10 cellular contexts compared by ENCODE assay signal in genomic region chr3:37256447-37256846, GRCh38. TPM values are rescaled to one million over a fixed set of nuclear protein-coding genes. Genes with fewer than 3 reads are reported as not detected.
DNase-seq lines count a peak whose midpoint lies in the region; ATAC-seq and TF ChIP-seq lines count a peak whose summit lies in the region.
"Had no signal": no experiment of that assay in that cellular context is flagged by ENCODE, and none has a peak within 500 bp of the region (broad histone marks: within the 10 kb centered on the region; RNA-seq: fewer than 3 reads in every experiment).

No MANE protein-coding gene starts in this region.

- DNase-seq in Right ventricle myocardium superior: no peak
- DNase-seq in cardiac septum (ENCODE audit: low spot score): no peak
- no peak for DNase-seq in OCI-LY7 (ENCODE audit: low spot score)
- DNase-seq in foreskin keratinocyte: no peak
- DNase-seq in stimulated activated naive B cell treated with anti-CD40 and anti-IgM and Interleukin-4, amounts not matched to agents 10 μg/mL and 1 μg/mL and 100 μg/mL, for 72 hours: no peak
- DNase-seq in stimulated activated CD4-positive, alpha-beta T cell treated with anti-CD3 and anti-CD28 coated beads, Interleukin-4, amount 100 ng/mL, for 24 hours: no peak
- DNase-seq: NCI-H2227 treated with DMSO at 0.1 percent for 48 hours had no signal

- H3K27me3 ChIP-seq in foreskin keratinocyte: no peaks in the 10 kb centered on the region

- H3K27ac Mint-ChIP-seq in stimulated activated naive B cell treated with anti-CD40 and anti-IgM and Interleukin-4, amounts not matched to agents 10 μg/mL and 1 μg/mL and 100 μg/mL, for 72 hours: peak overlapping the region; percentile 52

- no peaks in the 10 kb centered on the region for H3K9me2 ChIP-seq in OCI-LY7 (ENCODE audit: insufficient read depth, low read length)

- H3K4me1 Mint-ChIP-seq in stimulated activated naive B cell treated with anti-CD40 and anti-IgM and Interleukin-4, amounts not matched to agents 10 μg/mL and 1 μg/mL and 100 μg/mL, for 72 hours: peaks cover 11 to 24% of the 10 kb centered on the region in 2 donors

- H4K20me1 ChIP-seq in OCI-LY7 (ENCODE audit: insufficient read depth, low read length): no peaks in the 10 kb centered on the region

- no peaks in the 10 kb centered on the region for H3K9me3 Mint-ChIP-seq in stimulated activated naive B cell treated with anti-CD40 and anti-IgM and Interleukin-4, amounts not matched to agents 10 μg/mL and 1 μg/mL and 100 μg/mL, for 72 hours

- BruUV-seq in OCI-LY7 (replicated peaks; lab: Mats Ljungman, UMichigan): no TSS peak

- H3K27ac ChIP-seq in OCI-LY7 (ENCODE audit: low read depth, low read length, poor library complexity, severe bottlenecking): no peak overlapping the region
- no peak overlapping the region for H3K27ac ChIP-seq in foreskin keratinocyte
- H3K27ac ChIP-seq: HL-60 had no signal

- POLR2A ChIA-PET in OCI-LY7 (lab: Charles Lee): interaction anchor here (1.8 kb wide), 1 partner anchor 11 kb away, joined by 4 read pairs; no protein-coding TSS in a partner anchor

- H3K4me1 ChIP-seq in OCI-LY7 (ENCODE audit: insufficient read depth, low read length, poor library complexity, severe bottlenecking) (no peaks in the 10 kb centered on the region), foreskin keratinocyte (no peaks in the 10 kb centered on the region)

- H3K36me3 Mint-ChIP-seq in stimulated activated naive B cell treated with anti-CD40 and anti-IgM and Interleukin-4, amounts not matched to agents 10 μg/mL and 1 μg/mL and 100 μg/mL, for 72 hours: peaks cover 11 to 31% of the 10 kb centered on the region in 2 donors

- CTCF ChIA-PET in OCI-LY7 (lab: Charles Lee; ENCODE audit: unreplicated experiment): no interaction called here

- no peak overlapping the region for H3K4me3 Mint-ChIP-seq in stimulated activated naive B cell treated with anti-CD40 and anti-IgM and Interleukin-4, amounts not matched to agents 10 μg/mL and 1 μg/mL and 100 μg/mL, for 72 hours

- no peaks in the 10 kb centered on the region for H3K79me2 ChIP-seq in OCI-LY7 (ENCODE audit: insufficient read depth, low read depth, low read length)

- peaks cover 66% of the 10 kb centered on the region for H3K36me3 ChIP-seq in OCI-LY7 (ENCODE audit: insufficient read depth, low read length)

- TF ChIP-seq CTCF in OCI-LY7 (conservative IDR thresholded peaks at IDR 0.05; ENCODE audit: low read length): 0 out of 2 replicates have a peak, but pooled peaks have one; percentile 30
- TF ChIP-seq CTCF in foreskin keratinocyte (conservative IDR thresholded peaks at IDR 0.05): peak; percentile 59

- H2AFZ ChIP-seq in OCI-LY7 (ENCODE audit: low read length): no peak overlapping the region

- no peaks in the 10 kb centered on the region for H3K9me3 ChIP-seq in OCI-LY7 (ENCODE audit: low read length)

- no peak overlapping the region for H3K4me3 ChIP-seq in OCI-LY7 (ENCODE audit: low read depth, low read length, poor library complexity, severe bottlenecking)

- intact Hi-C loops in Right ventricle myocardium superior (cut with DNase I): no loop called here
- intact Hi-C loops in cardiac septum (cut with DNase I): no loop called here
- intact Hi-C loops in OCI-LY7 (cut with micrococcal nuclease; ENCODE audit: unreplicated experiment): no loop called here

- no peak overlapping the region for H3K4me2 ChIP-seq in OCI-LY7 (ENCODE audit: low read length)

- H3K27me3 Mint-ChIP-seq in stimulated activated naive B cell treated with anti-CD40 and anti-IgM and Interleukin-4, amounts not matched to agents 10 μg/mL and 1 μg/mL and 100 μg/mL, for 72 hours: no peaks in the 10 kb centered on the region

- ATAC-seq in Right ventricle myocardium superior (ENCODE audit: poor library complexity) (peak; percentile 45), foreskin keratinocyte (peak; percentile 75), HG03457 (IDR thresholded peaks at IDR 0.05; ENCODE audit: unreplicated experiment) (no peak), HG03139 (IDR thresholded peaks at IDR 0.05; ENCODE audit: unreplicated experiment) (no peak)
- ATAC-seq in stimulated activated naive B cell treated with anti-CD40 and anti-IgM and Interleukin-4, amounts not matched to agents 10 μg/mL and 1 μg/mL and 100 μg/mL, for 72 hours (replicated peaks): no peak

RNA-seq across cellular contexts. Expression of gene GOLGA4, which starts 13.4 kb away (rescaled TPM):
- total RNA-seq in Right ventricle myocardium superior (170 TPM), cardiac septum (200 TPM), OCI-LY7 (2022) (33.0 and 33.9 TPM in 2 replicates), foreskin keratinocyte (72.8 and 74.1 TPM in 2 replicates)
- 21.5 and 33.0 TPM in 2 replicates for total RNA-seq in OCI-LY7 (2014; rRNA removed; shearing (Covaris generic))
- polyA plus RNA-seq in foreskin keratinocyte: 24.4 and 25.9 TPM in 2 replicates

Comparison
In these comparisons a context has a peak if more than half of its experiments do, and no peak if none do; other contexts are left out.
1. ATAC-seq: peak in Right ventricle myocardium superior (single experiment) and foreskin keratinocyte (single experiment); none in stimulated activated naive B cell treated with anti-CD40 and anti-IgM and Interleukin-4, amounts not matched to agents 10 μg/mL and 1 μg/mL and 100 μg/mL, for 72 hours (0 of 2), HG03457 (single experiment) and HG03139 (single experiment).